In genomic region chr17:17591408-17592265, GRCh38 we compare ENCODE assay signal across 8 cellular contexts. TPM values are rescaled to one million over a fixed set of nuclear protein-coding genes. Genes with fewer than 3 reads are reported as not detected.
A peak's percentile ranks its signal among the peaks of the same experiment; 100 is the strongest.
DNase-seq lines count a peak whose midpoint lies in the region; ATAC-seq and TF ChIP-seq lines count a peak whose summit lies in the region.

A gene with protein sequence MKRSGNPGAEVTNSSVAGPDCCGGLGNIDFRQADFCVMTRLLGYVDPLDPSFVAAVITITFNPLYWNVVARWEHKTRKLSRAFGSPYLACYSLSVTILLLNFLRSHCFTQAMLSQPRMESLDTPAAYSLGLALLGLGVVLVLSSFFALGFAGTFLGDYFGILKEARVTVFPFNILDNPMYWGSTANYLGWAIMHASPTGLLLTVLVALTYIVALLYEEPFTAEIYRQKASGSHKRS (minus strand): TSS chr17:17591708. CDS start chr17:17591626, 82 bp downstream.

- H3K27ac ChIP-seq in dorsolateral prefrontal cortex: peak within 1 kb of the TSS in 58 of 59 donors; percentile 55 to 95 (median 88)
- H3K27ac ChIP-seq in liver (ENCODE audit: low read depth in 1 of 2, low read length in 2 of 2): peak within 1 kb of the TSS; percentile 67 to 93

- peaks cover 0 to 2% (median 0%) of the 10 kb centered on the region in 3 donors for H3K27me3 Mint-ChIP-seq in CD14-positive monocyte (ENCODE audit: low read depth in 3 of 3)

- peaks cover 8 to 24% (median 20%) of the 10 kb centered on the region in 4 donors for H3K4me1 ChIP-seq in liver (ENCODE audit: control insufficient read depth in 4 of 4, insufficient read depth in 4 of 4, low read length in 3 of 4)

- no peaks in the 10 kb centered on the region for H3K9me3 ChIP-seq in liver (ENCODE audit: control insufficient read depth in 4 of 4, low read length in 3 of 4)

- H3K36me3 ChIP-seq in liver (ENCODE audit: control insufficient read depth in 4 of 4, insufficient read depth in 3 of 4, low read depth in 1 of 4, low read length in 3 of 4): no peaks in the 10 kb centered on the region

- peak within 1 kb of the TSS; percentile 64 to 79 for H3K9ac ChIP-seq in liver (ENCODE audit: low read depth in 1 of 2, low read length in 2 of 2)

- H3K9me3 Mint-ChIP-seq in CD14-positive monocyte: no peaks in the 10 kb centered on the region

- peak in 1 of 2 donors; percentile 17 for TF ChIP-seq RAD21 in liver (IDR thresholded peaks at IDR 0.05)

- WGBS in liver: under 1% methylated on average over 76 of the region's 76 CpGs

- intact Hi-C loops in CD14-positive monocyte (cut with micrococcal nuclease) (loop anchor here (2.0 to 5.0 kb wide), 4 partner anchors 51 to 161 kb away; partner anchors contain the start of genes MED9 (in 1 of the 2) and RASD1 (in 1 of the 2)), dorsolateral prefrontal cortex (cut with DNase I) (loop anchor here (2.0 to 5.0 kb wide), 4 partner anchors 94 to 175 kb away; partner anchors contain the start of genes RASD1 (in 2 of the 2) and MED9 (in 1 of the 2))

- DNase-seq in CD14-positive monocyte (ENCODE audit: low spot score): peak; percentile 96
- DNase-seq in NCI-H82 (lab: John Stamatoyannopoulos, UW): peak; percentile 100
- peak; percentile 89 to 94 for DNase-seq in activated CD4-positive, alpha-beta T cell treated with anti-CD3 and anti-CD28 coated beads, Interleukin-2, amount 50 U/mL, for 48 hours
- DNase-seq in dorsolateral prefrontal cortex: peak; percentile 95 to 99 (median 98)
- DNase-seq in stimulated activated CD4-positive, alpha-beta T cell treated with anti-CD3 and anti-CD28 coated beads, Interleukin-4, amount 100 ng/mL, for 24 hours: peak; percentile 95

- peak within 1 kb of the TSS; percentile 85 to 96 for H3K4me3 Mint-ChIP-seq in CD14-positive monocyte

- TF ChIP-seq CTCF in CD14-positive monocyte (IDR thresholded peaks at IDR 0.05) (no peak), dorsolateral prefrontal cortex (IDR thresholded peaks at IDR 0.05 in 54 of 56, conservative IDR thresholded peaks at IDR 0.05 in 2 of 56; ENCODE audit: low read depth in 1 of 56, partially characterized antibody in 56 of 56) (peak in 31 of 56 donors; percentile 4 to 61 (median 37)), liver (IDR thresholded peaks at IDR 0.05; ENCODE audit: low read depth, low read length, missing input control) (no peak)

- H3K27me3 ChIP-seq in dorsolateral prefrontal cortex: no peaks in the 10 kb centered on the region
- no peaks in the 10 kb centered on the region for H3K27me3 ChIP-seq in liver (ENCODE audit: control insufficient read depth in 4 of 4, insufficient read depth in 4 of 4, low read length in 3 of 4)

- H3K36me3 Mint-ChIP-seq in CD14-positive monocyte: peaks cover 0 to 3% of the 10 kb centered on the region in 2 donors

- ATAC-seq in GM19397 (IDR thresholded peaks at IDR 0.05; ENCODE audit: unreplicated experiment): peak; percentile 93
- ATAC-seq in HG03571 (IDR thresholded peaks at IDR 0.05; ENCODE audit: unreplicated experiment): peak; percentile 87

- peaks cover 30% of the 10 kb centered on the region for H3K4me1 Mint-ChIP-seq in CD14-positive monocyte

- H3K27ac Mint-ChIP-seq in CD14-positive monocyte: peak within 1 kb of the TSS; percentile 91 to 96 (median 93)

- H3K4me3 ChIP-seq in dorsolateral prefrontal cortex: peak within 1 kb of the TSS; percentile 70 to 100 (median 95)
- peak within 1 kb of the TSS; percentile 74 to 81 (median 77) for H3K4me3 ChIP-seq in liver (ENCODE audit: low read depth in 1 of 3, low read length in 3 of 3)

TF ChIP-seq in liver, 16 proteins besides CTCF, POLR2A, EP300 and RAD21:
- TF ChIP-seq, protein P1, sequence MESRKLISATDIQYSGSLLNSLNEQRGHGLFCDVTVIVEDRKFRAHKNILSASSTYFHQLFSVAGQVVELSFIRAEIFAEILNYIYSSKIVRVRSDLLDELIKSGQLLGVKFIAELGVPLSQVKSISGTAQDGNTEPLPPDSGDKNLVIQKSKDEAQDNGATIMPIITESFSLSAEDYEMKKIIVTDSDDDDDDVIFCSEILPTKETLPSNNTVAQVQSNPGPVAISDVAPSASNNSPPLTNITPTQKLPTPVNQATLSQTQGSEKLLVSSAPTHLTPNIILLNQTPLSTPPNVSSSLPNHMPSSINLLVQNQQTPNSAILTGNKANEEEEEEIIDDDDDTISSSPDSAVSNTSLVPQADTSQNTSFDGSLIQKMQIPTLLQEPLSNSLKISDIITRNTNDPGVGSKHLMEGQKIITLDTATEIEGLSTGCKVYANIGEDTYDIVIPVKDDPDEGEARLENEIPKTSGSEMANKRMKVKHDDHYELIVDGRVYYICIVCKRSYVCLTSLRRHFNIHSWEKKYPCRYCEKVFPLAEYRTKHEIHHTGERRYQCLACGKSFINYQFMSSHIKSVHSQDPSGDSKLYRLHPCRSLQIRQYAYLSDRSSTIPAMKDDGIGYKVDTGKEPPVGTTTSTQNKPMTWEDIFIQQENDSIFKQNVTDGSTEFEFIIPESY (IDR thresholded peaks at IDR 0.05): peak; percentile 83
- TF ChIP-seq RXRA (IDR thresholded peaks at IDR 0.05) (peak; percentile 18 to 57), JUND (IDR thresholded peaks at IDR 0.05) (no peak), GABPA (IDR thresholded peaks at IDR 0.05 in 1 of 2, conservative IDR thresholded peaks at IDR 0.05 in 1 of 2) (peak; percentile 87 to 93), NR2F2 (IDR thresholded peaks at IDR 0.05) (peak; percentile 65), FOXA1 (IDR thresholded peaks at IDR 0.05) (no peak), HNF4A (conservative IDR thresholded peaks at IDR 0.05) (peak; percentile 2 to 53), YY1 (IDR thresholded peaks at IDR 0.05) (peak; percentile 84), SP1 (IDR thresholded peaks at IDR 0.05) (peak; percentile 66), TAF1 (conservative IDR thresholded peaks at IDR 0.05) (peak; percentile 44), EGR1 (IDR thresholded peaks at IDR 0.05; ENCODE audit: low read depth in 2 of 2) (no peak), MAX (IDR thresholded peaks at IDR 0.05) (peak; percentile 76), FOXA2 (IDR thresholded peaks at IDR 0.05) (no peak), HNF4G (IDR thresholded peaks at IDR 0.05) (no peak), ATF3 (IDR thresholded peaks at IDR 0.05) (no peak)
- TF ChIP-seq, protein P2, sequence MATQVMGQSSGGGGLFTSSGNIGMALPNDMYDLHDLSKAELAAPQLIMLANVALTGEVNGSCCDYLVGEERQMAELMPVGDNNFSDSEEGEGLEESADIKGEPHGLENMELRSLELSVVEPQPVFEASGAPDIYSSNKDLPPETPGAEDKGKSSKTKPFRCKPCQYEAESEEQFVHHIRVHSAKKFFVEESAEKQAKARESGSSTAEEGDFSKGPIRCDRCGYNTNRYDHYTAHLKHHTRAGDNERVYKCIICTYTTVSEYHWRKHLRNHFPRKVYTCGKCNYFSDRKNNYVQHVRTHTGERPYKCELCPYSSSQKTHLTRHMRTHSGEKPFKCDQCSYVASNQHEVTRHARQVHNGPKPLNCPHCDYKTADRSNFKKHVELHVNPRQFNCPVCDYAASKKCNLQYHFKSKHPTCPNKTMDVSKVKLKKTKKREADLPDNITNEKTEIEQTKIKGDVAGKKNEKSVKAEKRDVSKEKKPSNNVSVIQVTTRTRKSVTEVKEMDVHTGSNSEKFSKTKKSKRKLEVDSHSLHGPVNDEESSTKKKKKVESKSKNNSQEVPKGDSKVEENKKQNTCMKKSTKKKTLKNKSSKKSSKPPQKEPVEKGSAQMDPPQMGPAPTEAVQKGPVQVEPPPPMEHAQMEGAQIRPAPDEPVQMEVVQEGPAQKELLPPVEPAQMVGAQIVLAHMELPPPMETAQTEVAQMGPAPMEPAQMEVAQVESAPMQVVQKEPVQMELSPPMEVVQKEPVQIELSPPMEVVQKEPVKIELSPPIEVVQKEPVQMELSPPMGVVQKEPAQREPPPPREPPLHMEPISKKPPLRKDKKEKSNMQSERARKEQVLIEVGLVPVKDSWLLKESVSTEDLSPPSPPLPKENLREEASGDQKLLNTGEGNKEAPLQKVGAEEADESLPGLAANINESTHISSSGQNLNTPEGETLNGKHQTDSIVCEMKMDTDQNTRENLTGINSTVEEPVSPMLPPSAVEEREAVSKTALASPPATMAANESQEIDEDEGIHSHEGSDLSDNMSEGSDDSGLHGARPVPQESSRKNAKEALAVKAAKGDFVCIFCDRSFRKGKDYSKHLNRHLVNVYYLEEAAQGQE (IDR thresholded peaks at IDR 0.05): peak; percentile 30

RNA-seq across cellular contexts. Expression of the gene that starts here (rescaled TPM):
- 10 to 100 TPM; 38.4 to 41.0 TPM for polyA plus RNA-seq in CD14-positive monocyte
- total RNA-seq in dorsolateral prefrontal cortex: 10 to 100 TPM; 11.4 to 41.9 (median 24.7) TPM
- 100 to 1,000 TPM in 1 of 2 donors, 10 to 100 TPM in 1; 64.6 to 180 TPM for total RNA-seq in liver
- polyA plus RNA-seq in liver: 100 to 1,000 TPM; 189 to 211 TPM

Comparison
In these comparisons a context has a peak if more than half of its experiments do, and no peak if none do; other contexts are left out.
1. Peak in every context shown above with its lines: DNase-seq, ATAC-seq, H3K4me3 ChIP-seq and H3K27ac ChIP-seq.
2. RNA of the gene that starts here (polyA plus RNA-seq): 189 to 211 TPM in liver; 38.4 to 41.0 TPM in CD14-positive monocyte; every median in the first group is over 4 times any median in the second.
3. CTCF ChIP-seq: peak in dorsolateral prefrontal cortex (31 of 56); none in CD14-positive monocyte (single experiment) and liver (single experiment).